Comparison of ENCODE assay signal across 1 cellular context in genomic region chr19:45086453-45086852, GRCh38.
TF ChIP-seq lines count a peak whose summit lies in the region.

No MANE protein-coding gene starts in this region.

TF ChIP-seq in K562, 482 proteins besides CTCF, POLR2A, EP300 and RAD21:
- TF ChIP-seq ZFP36 (IDR thresholded peaks at IDR 0.05; ENCODE audit: low read depth, low read length, partially characterized antibody) (peak; percentile 35), RBM25 (IDR thresholded peaks at IDR 0.05; ENCODE audit: low read depth, low read length, severe bottlenecking) (peak; percentile 50), BCOR (IDR thresholded peaks at IDR 0.05) (peak; percentile 70; the same call in 1 of the 2 replicates), CEBPG (CRISPR knock-in tag; IDR thresholded peaks at IDR 0.05) (no peak), CEBPG (tag; conservative IDR thresholded peaks at IDR 0.05 in 1 of 2, IDR thresholded peaks at IDR 0.05 in 1 of 2) (no peak), FOXP4 (CRISPR knock-in tag; IDR thresholded peaks at IDR 0.05; ENCODE audit: borderline replicate concordance) (no peak), MNT (conservative IDR thresholded peaks at IDR 0.05) (no peak), MTA3 (IDR thresholded peaks at IDR 0.05; ENCODE audit: borderline replicate concordance) (no peak), BMI1 (IDR thresholded peaks at IDR 0.05; ENCODE audit: low read length) (no peak)
